Comparison of ENCODE assay signal across 8 cellular contexts in the genomic region with DNA sequence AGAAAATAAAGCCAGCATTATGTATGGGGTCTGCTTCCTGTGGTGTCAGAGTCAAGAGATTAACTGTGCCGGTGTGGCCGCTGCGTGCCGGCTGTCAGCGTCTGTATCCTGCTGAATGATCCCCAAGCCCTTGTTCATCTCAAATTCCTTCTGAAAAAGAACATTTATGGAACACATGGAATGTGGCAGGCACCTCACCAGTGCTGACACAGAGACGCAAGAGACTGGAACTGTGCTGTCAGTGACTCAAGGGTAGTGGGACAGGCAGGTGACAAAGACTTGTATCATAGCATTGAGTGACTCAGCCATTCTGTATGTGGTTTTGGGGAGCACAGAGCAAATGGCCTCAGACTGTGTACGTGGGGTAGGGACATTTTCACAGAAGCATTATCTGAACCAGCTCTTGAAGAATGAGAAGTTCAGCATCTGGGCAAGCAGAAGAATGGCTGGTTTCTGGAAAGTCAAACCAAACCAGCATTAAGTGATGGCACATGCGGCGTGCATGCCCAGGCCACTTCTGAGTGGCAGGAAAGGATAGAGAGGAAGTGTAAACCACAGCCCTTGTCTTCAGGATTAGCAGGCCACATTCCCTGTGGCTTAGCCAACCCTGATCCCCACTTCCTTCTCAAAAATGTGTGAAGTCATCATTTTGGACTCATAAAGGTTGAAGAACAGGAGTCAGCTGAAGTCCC. TPM values are rescaled to one million over a fixed set of nuclear protein-coding genes. Genes with fewer than 3 reads are reported as not detected.
DNase-seq lines count a peak whose midpoint lies in the region; ATAC-seq, FAIRE-seq and TF ChIP-seq lines count a peak whose summit lies in the region.

No MANE protein-coding gene starts in this region.

- FAIRE-seq in HepG2 (lab: Jason Lieb, UNC), result no peak

- no peaks in the 10 kb centered on the region for H4K20me1 ChIP-seq in HepG2 (ENCODE audit: insufficient read depth, low read length)

- H3K9me3 ChIP-seq in HepG2 (ENCODE audit: low read length) (no peaks in the 10 kb centered on the region), right lobe of liver (no peaks in the 10 kb centered on the region)

- H3K9ac ChIP-seq in HepG2 (ENCODE audit: insufficient read depth, low read depth, low read length), result no peak overlapping the region

- TF ChIP-seq EP300 in HepG2 (IDR thresholded peaks at IDR 0.05; ENCODE audit: low read depth in 2 of 2, low read length in 2 of 2) (no peak), HepG2 (CRISPR knock-in tag; IDR thresholded peaks at IDR 0.05; ENCODE audit: borderline replicate concordance) (no peak)

- H3K4me1 ChIP-seq in HepG2 (ENCODE audit: insufficient read depth, low read length), result peaks cover 10% of the 10 kb centered on the region; the same call in 1 of the 2 replicates
- peaks cover 0 to 7% (median 2%) of the 10 kb centered on the region in 4 donors for H3K4me1 ChIP-seq in right lobe of liver
- H3K4me1 ChIP-seq in foreskin keratinocyte, result peaks cover 14% of the 10 kb centered on the region

- no peak overlapping the region for H3K27ac ChIP-seq in HepG2 (ENCODE audit: extremely low read length, insufficient read depth, low read length)
- H3K27ac ChIP-seq in right lobe of liver, result no peak overlapping the region
- peak overlapping the region; percentile 45 for H3K27ac ChIP-seq in RWPE1
- H3K27ac ChIP-seq in foreskin keratinocyte, result no peak overlapping the region

- TF ChIP-seq CTCF in HepG2 (CRISPR knock-in tag; IDR thresholded peaks at IDR 0.05) (no peak), right lobe of liver (IDR thresholded peaks at IDR 0.05) (no peak), RWPE1 (conservative IDR thresholded peaks at IDR 0.05; ENCODE audit: low read depth) (no peak), foreskin keratinocyte (conservative IDR thresholded peaks at IDR 0.05) (no peak)

- BruUV-seq in HepG2 (replicated peaks; lab: Mats Ljungman, UMichigan), result no TSS peak

- H3K36me3 ChIP-seq in HepG2 (replicated peaks in 1 of 2; ENCODE audit: control insufficient read depth in 1 of 2, insufficient read depth in 2 of 2, low read length in 2 of 2) (no peaks in the 10 kb centered on the region), right lobe of liver (no peaks in the 10 kb centered on the region)

- H2AFZ ChIP-seq in HepG2 (ENCODE audit: low read length), result no peak overlapping the region

- ATAC-seq in HepG2, result no peak
- no peak for ATAC-seq in right lobe of liver
- peak; percentile 86 for ATAC-seq in foreskin keratinocyte
- ATAC-seq in GM21360 (IDR thresholded peaks at IDR 0.05; ENCODE audit: unreplicated experiment), result no peak
- ATAC-seq in GM18867 (IDR thresholded peaks at IDR 0.05; ENCODE audit: unreplicated experiment), result no peak
- ATAC-seq in GM19467 (IDR thresholded peaks at IDR 0.05; ENCODE audit: unreplicated experiment), result no peak

- TF ChIP-seq POLR2A in HepG2 (IDR thresholded peaks at IDR 0.05; ENCODE audit: insufficient read depth in 1 of 2, low read depth in 2 of 2, low read length in 2 of 2), result no peak
- TF ChIP-seq POLR2A in right lobe of liver (IDR thresholded peaks at IDR 0.05), result no peak

- POLR2A ChIA-PET in HepG2 (lab: Yijun Ruan, JAX) (no interaction called here), RWPE1 (lab: Yijun Ruan, JAX; ENCODE audit: low non-redundant PET) (no interaction called here)

- no peak for DNase-seq in HepG2 (ENCODE audit: low spot score)
- no peak for DNase-seq in right lobe of liver
- DNase-seq in RWPE1 (ENCODE audit: low spot score), result peak; percentile 42
- peak; percentile 68 to 83 for DNase-seq in foreskin keratinocyte
- DNase-seq in mucosa of gallbladder (ENCODE audit: low spot score), result no peak

- WGBS in HepG2 (ENCODE audit: low lambda C conversion rate), result 46% methylated on average over 9 of the region's 9 CpGs
- 53% methylated on average over 9 of the region's 9 CpGs for WGBS in right lobe of liver (ENCODE audit: insufficient coverage, low coverage, low lambda C conversion rate, missing lambda C conversion rate)

- H3K27me3 ChIP-seq in HepG2 (ENCODE audit: control insufficient read depth in 1 of 2, insufficient read depth in 2 of 2, low read length in 2 of 2), result peaks cover 0 to 2% of the 10 kb centered on the region in 2 experiments; a peak in 1 of 5 replicates
- no peaks in the 10 kb centered on the region for H3K27me3 ChIP-seq in right lobe of liver
- no peaks in the 10 kb centered on the region for H3K27me3 ChIP-seq in foreskin keratinocyte

- no peaks in the 10 kb centered on the region for H3K79me2 ChIP-seq in HepG2 (ENCODE audit: insufficient read depth, low read length)

- in situ Hi-C loops in HepG2 (cut with HindIII; ENCODE audit: extremely low pct_ligation_motif_present, low pct_unique_long_range_greater_than_20kb), result no loop called here

- CTCF ChIA-PET in HepG2 (lab: Yijun Ruan, JAX; ENCODE audit: low intra/inter-chr PET ratio, low total read pairs), result no interaction called here
- CTCF ChIA-PET in RWPE1 (lab: Yijun Ruan, JAX), result no interaction called here

- TF ChIP-seq RAD21 in HepG2 (CRISPR knock-in tag; IDR thresholded peaks at IDR 0.05), result no peak

- no peak overlapping the region for H3K4me2 ChIP-seq in HepG2 (ENCODE audit: low read depth, low read length)

- H3K4me3 ChIP-seq in HepG2 (replicated peaks in 1 of 3; ENCODE audit: insufficient read depth in 1 of 3, low read depth in 2 of 3, low read length in 3 of 3) (no peak overlapping the region), right lobe of liver (no peak overlapping the region)

- intact Hi-C loops in HepG2 (cut with micrococcal nuclease; ENCODE audit: unreplicated experiment), result no loop called here
- intact Hi-C loops in right lobe of liver (cut with DNase I), result no loop called here

TF ChIP-seq in HepG2, 621 proteins besides CTCF, POLR2A, EP300 and RAD21:
- no peak for TF ChIP-seq MEIS2 (CRISPR knock-in tag; IDR thresholded peaks at IDR 0.05)
- TF ChIP-seq RARG (CRISPR knock-in tag; IDR thresholded peaks at IDR 0.05; ENCODE audit: low read depth), result no peak
- no peak for TF ChIP-seq PHB2 (IDR thresholded peaks at IDR 0.05; ENCODE audit: partially characterized antibody)
- TF ChIP-seq MAFK (conservative IDR thresholded peaks at IDR 0.05 in 1 of 2, IDR thresholded peaks at IDR 0.05 in 1 of 2; ENCODE audit: low read length in 2 of 2), result peak; percentile 50; a peak in 2 of 4 replicates
- TF ChIP-seq CREBL2 (CRISPR knock-in tag; IDR thresholded peaks at IDR 0.05; ENCODE audit: borderline replicate concordance), result no peak

RNA-seq across cellular contexts. Expression of gene IRS2, which starts 54.0 kb away (rescaled TPM):
- total RNA-seq in HepG2 (2016; rRNA removed; fragmentation: Illumina TruSeq; extraction: Trizol), result 0.02 TPM in 1 of 2 replicates, not detected in the other
- total RNA-seq in HepG2 (2016; cell fraction: cytosol; rRNA removed; fragmentation: Illumina TruSeq; extraction: Trizol; ENCODE audit: low read depth), result not detected in 2 replicates
- 0.02 TPM in 1 of 2 replicates, not detected in the other for total RNA-seq in HepG2 (2016; cell fraction: insoluble cytoplasmic fraction; rRNA removed; fragmentation: Illumina TruSeq; extraction: Trizol)
- not detected in 2 replicates for total RNA-seq in HepG2 (2016; cell fraction: membrane; rRNA removed; fragmentation: Illumina TruSeq; extraction: Trizol)
- 0.03 TPM in 2 replicates for total RNA-seq in HepG2 (2016; cell fraction: nucleus; rRNA removed; fragmentation: Illumina TruSeq; extraction: Trizol)
- 0.04 and 0.05 TPM in 2 replicates for polyA plus RNA-seq in HepG2 (2011; rRNA removed)
- polyA plus RNA-seq in HepG2 (2011; cell fraction: cytosol; rRNA removed), result 0.01 and 0.03 TPM in 2 replicates
- 0.07 and 0.14 TPM in 2 replicates for polyA plus RNA-seq in HepG2 (2011; cell fraction: nucleus; rRNA removed)
- polyA plus RNA-seq in HepG2 (2012), result 0.08 and 0.09 TPM in 2 replicates
- not detected in 2 replicates for polyA plus RNA-seq in HepG2 (2016; cell fraction: cytosol; fragmentation: Illumina TruSeq; extraction: Trizol; ENCODE audit: low read depth)
- not detected in 2 replicates for polyA plus RNA-seq in HepG2 (2016; cell fraction: insoluble cytoplasmic fraction; fragmentation: Illumina TruSeq; extraction: Trizol; ENCODE audit: low read depth)
- polyA plus RNA-seq in HepG2 (2016; cell fraction: membrane; fragmentation: Illumina TruSeq; extraction: Trizol; ENCODE audit: low read depth), result not detected in 2 replicates
- not detected in 2 replicates for polyA plus RNA-seq in HepG2 (2016; cell fraction: nucleus; fragmentation: Illumina TruSeq; extraction: Trizol; ENCODE audit: insufficient read depth, low read depth)
- 0.06 and 6.1 TPM in 2 replicates for polyA minus RNA-seq in HepG2 (2011; rRNA and poly(A)+ RNA removed; ENCODE audit: low replicate concordance)
- polyA minus RNA-seq in HepG2 (2011; cell fraction: cytosol; rRNA and poly(A)+ RNA removed), result 0.10 TPM in 1 of 2 replicates, not detected in the other
- 0.12 and 0.13 TPM in 2 replicates for polyA minus RNA-seq in HepG2 (2011; cell fraction: nucleus; rRNA and poly(A)+ RNA removed)
- total RNA-seq in right lobe of liver, result 10 to 100 TPM in 4 of 6 experiments, 1 to 10 TPM in 2; 8.8 to 26.0 (median 17.5) TPM
- total RNA-seq in foreskin keratinocyte, result 4.3 and 4.5 TPM in 2 replicates
- 2.0 and 2.1 TPM in 2 replicates for polyA plus RNA-seq in foreskin keratinocyte
- total RNA-seq in mucosa of gallbladder, result 25.6 TPM

Comparison
In these comparisons a context has a peak if more than half of its experiments do, and no peak if none do; other contexts are left out.
1. DNase-seq: peak in RWPE1 (single experiment) and foreskin keratinocyte (2 of 2); none in HepG2 (single experiment), right lobe of liver (0 of 3) and mucosa of gallbladder (single experiment).